In genomic region chr18:23280844-23281243, GRCh38 we compare ENCODE assay signal across 26 cellular contexts.
"Had no signal": no experiment of that assay in that cellular context is flagged by ENCODE, and none has a peak within 500 bp of the region (broad histone marks: within the 10 kb centered on the region; RNA-seq: fewer than 3 reads in every experiment).

No MANE protein-coding gene starts in this region.

- ATAC-seq: activated naive CD4-positive, alpha-beta T cell treated with anti-CD3 and anti-CD28 coated beads, Interleukin-2, amount 50 U/mL, for 72 hours; activated naive CD8-positive, alpha-beta T cell treated with anti-CD3 and anti-CD28 coated beads, Interleukin-2, amount 50 U/mL, for 24 hours; activated T-cell treated with anti-CD3 and anti-CD28 coated beads, Interleukin-2, amount 50 U/mL, for 4 hours; T-helper 17 cell had no signal

- DNase-seq: activated B cell treated with CpG ODN at 0.5 μM for 24 hours; activated CD4-positive, alpha-beta memory T cell treated with anti-CD3 and anti-CD28 coated beads for 36 hours; activated CD4-positive, alpha-beta T cell treated with anti-CD3 and anti-CD28 coated beads for 1 hour; activated CD4-positive, alpha-beta T cell treated with anti-CD3 and anti-CD28 coated beads, Interleukin-2, amount 10 ng/mL, durations not matched to agents 24 days and 14 days; activated CD8-positive, alpha-beta memory T cell treated with anti-CD3 and anti-CD28 coated beads for 24 hours; activated effector memory CD4-positive, alpha-beta T cell treated with anti-CD3 and anti-CD28 coated beads, Interleukin-2, amount 50 U/mL, for 16 hours; activated naive CD4-positive, alpha-beta T cell treated with Interleukin-2 at 50 U/mL for 16 hours; activated naive CD8-positive, alpha-beta T cell treated with anti-CD3 and anti-CD28 coated beads, Interleukin-2, amount 50 U/mL, for 24 hours; activated T-cell treated with anti-CD3 and anti-CD28 coated beads, Interleukin-2, amount 50 U/mL, for 4 hours; brain microvascular endothelial cell; MM.1S; NCI-H1092; NCI-H1417; NCI-H2029; NCI-H2107; NCI-H345; NCI-H510A; NCI-H526 treated with DMSO at 0.1 percent for 48 hours; NCI-H82; NK-92 treated with Interleukin-12 subunit alpha and Interleukin-12 subunit beta, amount 100 ng/mL, for 24 hours; OCI-M1; SIG-M5; T-helper 17 cell; T-helper 9 cell had no signal

- H3K27me3 ChIP-seq: brain microvascular endothelial cell had no signal

- H3K27ac ChIP-seq: brain microvascular endothelial cell had no signal

- FAIRE-seq: TTC549 had no signal

- H3K36me3 ChIP-seq: brain microvascular endothelial cell had no signal
